26 cellular contexts compared by ENCODE assay signal in the genomic region with DNA sequence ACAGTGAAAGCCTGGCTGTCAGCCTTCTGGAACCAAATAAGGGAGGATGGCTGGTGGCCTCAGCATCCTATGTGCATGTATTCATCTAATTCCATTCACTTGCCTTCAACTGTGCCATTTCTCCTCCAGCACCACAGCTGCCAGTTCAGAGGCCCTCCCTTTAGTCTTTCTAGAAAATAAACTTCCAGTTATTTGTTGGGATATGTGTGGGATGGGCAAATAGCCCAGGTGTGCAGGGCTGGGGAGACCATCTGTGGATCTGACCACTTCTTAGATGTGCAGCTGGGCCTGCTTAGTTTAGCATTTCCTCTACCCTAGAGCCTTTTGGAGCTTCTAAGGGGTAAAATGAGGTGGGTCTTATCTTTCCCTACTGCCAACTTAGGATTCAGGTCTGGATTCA.
"Had no signal": no experiment of that assay in that cellular context is flagged by ENCODE, and none has a peak within 500 bp of the region (broad histone marks: within the 10 kb centered on the region; RNA-seq: fewer than 3 reads in every experiment).

No MANE protein-coding gene starts in this region.

- H3K27me3 ChIP-seq: brain microvascular endothelial cell, cardiac muscle cell had no signal

- H3K4me3 ChIP-seq: cardiac muscle cell had no signal

- H3K27ac ChIP-seq: brain microvascular endothelial cell, cardiac muscle cell had no signal

- H3K36me3 ChIP-seq: brain microvascular endothelial cell, cardiac muscle cell had no signal

- FAIRE-seq: astrocyte, RCC 7860 had no signal

- ATAC-seq: activated naive CD4-positive, alpha-beta T cell treated with anti-CD3 and anti-CD28 coated beads, Interleukin-2, amount 50 U/mL, for 72 hours; activated T-cell treated with anti-CD3 and anti-CD28 coated beads, Interleukin-2, amount 50 U/mL, for 4 hours; T-helper 17 cell had no signal

- DNase-seq: activated B cell treated with CpG ODN at 0.5 μM for 24 hours; activated CD4-positive, alpha-beta T cell treated with anti-CD3 and anti-CD28 coated beads for 1 hour; activated CD4-positive, alpha-beta T cell treated with anti-CD3 and anti-CD28 coated beads, Interleukin-2, amount 10 ng/mL, durations not matched to agents 24 days and 14 days; activated CD4-positive, alpha-beta T cell treated with anti-CD3 and anti-CD28 coated beads, Interleukin-2, amount 50 U/mL, for 48 hours; activated effector memory CD4-positive, alpha-beta T cell treated with anti-CD3 and anti-CD28 coated beads, Interleukin-2, amount 50 U/mL, for 16 hours; activated naive CD4-positive, alpha-beta T cell treated with Interleukin-2 at 50 U/mL for 16 hours; activated T-cell treated with anti-CD3 and anti-CD28 coated beads, Interleukin-2, amount 50 U/mL, for 4 hours; amygdala; brain microvascular endothelial cell; Kasumi-1; KBM-7; NCI-H1048; NCI-H146; NCI-H187 treated with DMSO at 0.1 percent for 48 hours; NCI-H2081 treated with DMSO at 0.1 percent for 48 hours; NCI-H446; NCI-H524 treated with DMSO at 0.1 percent for 48 hours; NCI-H774; NK-92 treated with Interleukin-12 subunit alpha and Interleukin-12 subunit beta, amount 100 ng/mL, for 24 hours; SHP77 treated with DMSO at 0.1 percent for 48 hours; T-helper 17 cell; T-helper 9 cell had no signal
